Comparison of ENCODE assay signal across 11 cellular contexts in the genomic region with DNA sequence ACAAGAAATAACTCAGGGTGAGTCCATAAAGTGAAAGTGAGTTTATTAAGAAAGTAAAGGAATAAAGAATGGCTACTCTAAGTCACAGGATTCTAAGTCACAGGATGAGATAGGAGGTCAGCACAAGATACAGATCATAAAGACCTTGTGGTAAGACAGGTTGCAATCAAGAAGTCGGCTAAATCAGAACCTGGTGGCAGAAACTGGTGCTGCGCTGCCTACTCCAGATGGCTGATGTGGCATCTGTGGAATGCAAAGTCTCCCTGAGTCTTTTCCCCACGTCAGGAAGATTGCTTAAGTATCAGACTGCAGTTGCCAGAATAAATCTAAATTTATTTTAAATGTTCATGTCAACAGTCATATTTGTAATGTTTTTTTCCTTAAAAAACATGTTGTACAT. TPM values are rescaled to one million over a fixed set of nuclear protein-coding genes. Genes with fewer than 3 reads are reported as not detected.
DNase-seq lines count a peak whose midpoint lies in the region; ATAC-seq and TF ChIP-seq lines count a peak whose summit lies in the region.
"Had no signal": no experiment of that assay in that cellular context is flagged by ENCODE, and none has a peak within 500 bp of the region (broad histone marks: within the 10 kb centered on the region; RNA-seq: fewer than 3 reads in every experiment).

No MANE protein-coding gene starts in this region.

- H3K27me3 ChIP-seq in cardiac muscle cell = no peaks in the 10 kb centered on the region
- no peaks in the 10 kb centered on the region for H3K27me3 ChIP-seq in adipocyte (replicated peaks; ENCODE audit: control insufficient read depth, insufficient read depth, low read length)
- H3K27me3 ChIP-seq in tibial nerve = no peaks in the 10 kb centered on the region
- H3K27me3 ChIP-seq: BE2C had no signal

- no peak for TF ChIP-seq POLR2A in tibial nerve (IDR thresholded peaks at IDR 0.05)

- intact Hi-C loops in left ventricle myocardium superior (cut with micrococcal nuclease) = no loop called here

- no peak for TF ChIP-seq EP300 in tibial nerve (IDR thresholded peaks at IDR 0.05)

- H3K36me3 ChIP-seq in cardiac muscle cell = no peaks in the 10 kb centered on the region
- H3K36me3 ChIP-seq in adipocyte (ENCODE audit: control insufficient read depth, insufficient read depth, low read length, severe bottlenecking) = no peaks in the 10 kb centered on the region
- no peaks in the 10 kb centered on the region for H3K36me3 ChIP-seq in tibial nerve
- H3K36me3 ChIP-seq: BE2C had no signal

- peak; percentile 41 to 74 for DNase-seq in cardiac muscle cell (ENCODE audit: low read depth in 1 of 2, low spot score in 1 of 2)
- no peak for DNase-seq in left ventricle myocardium superior
- DNase-seq in adipocyte (ENCODE audit: low read depth) = peak; percentile 96
- DNase-seq in glomerular visceral epithelial cell (ENCODE audit: extremely low spot score) = peak; percentile 74
- DNase-seq in tibial nerve (ENCODE audit: low spot score in 2 of 2) = no peak
- DNase-seq: BE2C, NCI-H526 treated with DMSO at 0.1 percent for 48 hours had no signal

- H3K27ac ChIP-seq in cardiac muscle cell (no peak overlapping the region), tibial nerve (no peak overlapping the region)

- no peaks in the 10 kb centered on the region for H3K4me1 ChIP-seq in cardiac muscle cell (ENCODE audit: low read depth)
- peaks cover 37% of the 10 kb centered on the region for H3K4me1 ChIP-seq in adipocyte (ENCODE audit: control insufficient read depth, insufficient read depth, low read length)
- H3K4me1 ChIP-seq in tibial nerve = peaks cover 0 to 24% (median 2%) of the 10 kb centered on the region in 4 donors

- H3K9me3 ChIP-seq in cardiac muscle cell (ENCODE audit: low read depth) (no peaks in the 10 kb centered on the region), adipocyte (ENCODE audit: control insufficient read depth, low read length) (no peaks in the 10 kb centered on the region), tibial nerve (no peaks in the 10 kb centered on the region)
- H3K9me3 ChIP-seq: BE2C had no signal

- no peak for ATAC-seq in left ventricle myocardium superior
- ATAC-seq in HG02852 (IDR thresholded peaks at IDR 0.05; ENCODE audit: unreplicated experiment) = no peak
- ATAC-seq in GM18858 (IDR thresholded peaks at IDR 0.05; ENCODE audit: unreplicated experiment) = no peak
- ATAC-seq in HG03159 (IDR thresholded peaks at IDR 0.05; ENCODE audit: unreplicated experiment) = no peak

- peak overlapping the region; percentile 50 for H3K9ac ChIP-seq in adipocyte (ENCODE audit: low read length)

- H3K4me3 ChIP-seq in cardiac muscle cell (no peak overlapping the region), adipocyte (ENCODE audit: low read length) (no peak overlapping the region), tibial nerve (no peak overlapping the region)

- 66 to 70% methylated on average over 3 of the region's 3 CpGs for WGBS in tibial nerve, 2 donors

- TF ChIP-seq CTCF in cardiac muscle cell (IDR thresholded peaks at IDR 0.05; ENCODE audit: low read depth, low read length) = peak; percentile 27
- TF ChIP-seq CTCF in tibial nerve (IDR thresholded peaks at IDR 0.05) = no peak

RNA-seq across cellular contexts. Expression of a gene that starts 10.7 kb away (rescaled TPM):
- total RNA-seq in cardiac muscle cell = 0.07 TPM in 1 of 2 replicates, not detected in the other
- polyA plus RNA-seq in cardiac muscle cell = 0.32 TPM in 1 of 2 replicates, not detected in the other
- total RNA-seq in left ventricle myocardium superior = 0.25 TPM
- total RNA-seq in tibial nerve = 1 to 10 TPM in 3 of 4 donors, under 1 TPM in 1; 0.87 to 6.0 (median 1.5) TPM

RNA-seq across cellular contexts. Expression of a gene that starts 19.8 kb away (rescaled TPM):
- total RNA-seq in cardiac muscle cell (not detected in 2 replicates), left ventricle myocardium superior (19.5 TPM), tibial nerve (1,000 to 10,000 TPM in 1 of 4 donors, 100 to 1,000 TPM in 2, 10 to 100 TPM in 1; 84.0 to 1,826 (median 378) TPM)
- 0.20 TPM in 1 of 2 replicates, not detected in the other for polyA plus RNA-seq in cardiac muscle cell
- total RNA-seq: urinary bladder had no signal

Comparison
In these comparisons a context has a peak if more than half of its experiments do, and no peak if none do; other contexts are left out.
1. DNase-seq: peak in cardiac muscle cell (2 of 2), adipocyte (single experiment) and glomerular visceral epithelial cell (single experiment); none in left ventricle myocardium superior (single experiment) and tibial nerve (0 of 2).
2. RNA of a gene that starts 19.8 kb away (total RNA-seq): 84.0 to 1,826 TPM in tibial nerve and 19.5 TPM in left ventricle myocardium superior (single experiment); not detected in cardiac muscle cell; every median in the first group is over 10 times any median in the second.